ENCODE assay signal across 33 cellular contexts in the genomic region with DNA sequence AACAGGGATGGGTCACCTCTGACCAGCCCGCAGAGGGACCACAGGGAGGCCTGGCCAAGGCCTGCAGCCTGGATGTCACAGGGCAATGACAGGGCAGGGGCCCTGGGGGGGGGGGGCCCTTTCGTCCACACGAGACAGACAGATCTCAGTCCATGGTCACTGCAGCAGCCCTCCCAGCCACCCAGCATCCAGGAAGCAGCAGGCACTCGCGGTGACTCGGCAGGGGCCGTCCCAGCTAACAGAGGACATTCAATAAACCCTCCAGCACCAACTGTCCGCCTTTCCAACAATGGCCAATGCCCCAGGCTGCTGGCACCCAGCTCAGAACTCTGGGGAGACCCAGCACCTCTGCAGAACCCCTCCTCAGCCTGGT.
"Had no signal": no experiment of that assay in that cellular context is flagged by ENCODE, and none has a peak within 500 bp of the region (broad histone marks: within the 10 kb centered on the region; RNA-seq: fewer than 3 reads in every experiment).

No MANE protein-coding gene starts in this region.

- H3K36me3 Mint-ChIP-seq: immature natural killer cell; naive thymus-derived CD8-positive, alpha-beta T cell; type B pancreatic cell had no signal

- H3K27me3 ChIP-seq: colonic mucosa, foreskin keratinocyte, neutrophil, testis had no signal

- H3K27ac ChIP-seq: colonic mucosa, epithelial cell of prostate, esophagus muscularis mucosa, foreskin keratinocyte, gastroesophageal sphincter, heart right ventricle, left ventricle myocardium inferior, lower lobe of right lung, neutrophil, parathyroid adenoma, testis, tibial artery had no signal

- H3K9me3 ChIP-seq: colonic mucosa, esophagus muscularis mucosa, gastroesophageal sphincter, heart right ventricle, left ventricle myocardium inferior, lower lobe of right lung, neutrophil, testis, tibial artery had no signal

- H3K9ac ChIP-seq: parathyroid adenoma had no signal

- ATAC-seq: foreskin keratinocyte; gastroesophageal sphincter; left colon; naive thymus-derived CD8-positive, alpha-beta T cell; sciatic nerve; stimulated activated naive CD8-positive, alpha-beta T cell treated with anti-CD3 and anti-CD28 coated beads, Interleukin-15, Interleukin-2, amounts not matched to agents 100 U/mL and 50 U/mL, for 24 hours had no signal

- H3K79me2 ChIP-seq: parathyroid adenoma had no signal

- H3K9me3 Mint-ChIP-seq: dendritic cell treated with granulocyte-macrophage colony-stimulating factor and Interleukin-4, amounts not matched to agents 40 ng/mL and 50 ng/mL, for 4 days; immature natural killer cell; naive thymus-derived CD8-positive, alpha-beta T cell; nephron progenitor cell; type B pancreatic cell had no signal

- H3K4me1 ChIP-seq: colonic mucosa, foreskin keratinocyte, left ventricle myocardium inferior, parathyroid adenoma, testis had no signal

- H3K27ac Mint-ChIP-seq: dendritic cell treated with granulocyte-macrophage colony-stimulating factor and Interleukin-4, amounts not matched to agents 40 ng/mL and 50 ng/mL, for 4 days; endodermal cell; immature natural killer cell; naive thymus-derived CD8-positive, alpha-beta T cell; progenitor cell of endocrine pancreas; type B pancreatic cell had no signal

- H3K4me1 Mint-ChIP-seq: endodermal cell; immature natural killer cell; naive thymus-derived CD8-positive, alpha-beta T cell had no signal

- H3K36me3 ChIP-seq: colonic mucosa, esophagus muscularis mucosa, gastroesophageal sphincter, heart right ventricle, left ventricle myocardium inferior, lower lobe of right lung, tibial artery had no signal

- DNase-seq: colonic mucosa; effector CD8-positive, alpha-beta T cell; endodermal cell; foreskin keratinocyte; glutamatergic neuron; heart right ventricle; hippocampal formation; immature natural killer cell; islet precursor cell; kidney glomerular epithelial cell; left colon; left ventricle myocardium inferior; lower lobe of right lung; naive thymus-derived CD8-positive, alpha-beta T cell; nephron progenitor cell; stimulated activated CD4-positive, alpha-beta T cell treated with anti-CD3 and anti-CD28 coated beads, Interleukin-12 subunit alpha, Interleukin-12 subunit beta, amount 100 ng/mL, for 4 hours; stimulated activated CD4-positive, alpha-beta T cell treated with anti-CD3 and anti-CD28 coated beads, Interleukin-1b, Interleukin-23, amount 100 ng/mL, for 48 hours; stimulated activated CD4-positive, alpha-beta T cell treated with anti-CD3 and anti-CD28 coated beads, Interleukin-4, amount 100 ng/mL, for 1 hour; stimulated activated CD8-positive, alpha-beta memory T cell treated with anti-CD3 and anti-CD28 coated beads, Interleukin-4, amount 100 ng/mL, for 48 hours; stimulated activated naive CD8-positive, alpha-beta T cell treated with anti-CD3 and anti-CD28 coated beads, Interleukin-15, Interleukin-2, amounts not matched to agents 100 U/mL and 50 U/mL, for 24 hours; substantia nigra; testis; tibial artery had no signal

- H3K4me3 ChIP-seq: colonic mucosa, esophagus muscularis mucosa, gastroesophageal sphincter, heart right ventricle, left ventricle myocardium inferior, lower lobe of right lung, smooth muscle cell, testis, tibial artery had no signal

- H3K27me3 Mint-ChIP-seq: dendritic cell treated with granulocyte-macrophage colony-stimulating factor and Interleukin-4, amounts not matched to agents 40 ng/mL and 50 ng/mL, for 4 days; progenitor cell of endocrine pancreas; type B pancreatic cell had no signal

- H3K4me2 ChIP-seq: smooth muscle cell had no signal

- H3K4me3 Mint-ChIP-seq: dendritic cell treated with granulocyte-macrophage colony-stimulating factor and Interleukin-4, amounts not matched to agents 40 ng/mL and 50 ng/mL, for 4 days; endodermal cell; immature natural killer cell; naive thymus-derived CD8-positive, alpha-beta T cell; nephron progenitor cell; type B pancreatic cell had no signal

- H2AFZ ChIP-seq: parathyroid adenoma had no signal
